Comparison of ENCODE assay signal across 17 cellular contexts in the genomic region with DNA sequence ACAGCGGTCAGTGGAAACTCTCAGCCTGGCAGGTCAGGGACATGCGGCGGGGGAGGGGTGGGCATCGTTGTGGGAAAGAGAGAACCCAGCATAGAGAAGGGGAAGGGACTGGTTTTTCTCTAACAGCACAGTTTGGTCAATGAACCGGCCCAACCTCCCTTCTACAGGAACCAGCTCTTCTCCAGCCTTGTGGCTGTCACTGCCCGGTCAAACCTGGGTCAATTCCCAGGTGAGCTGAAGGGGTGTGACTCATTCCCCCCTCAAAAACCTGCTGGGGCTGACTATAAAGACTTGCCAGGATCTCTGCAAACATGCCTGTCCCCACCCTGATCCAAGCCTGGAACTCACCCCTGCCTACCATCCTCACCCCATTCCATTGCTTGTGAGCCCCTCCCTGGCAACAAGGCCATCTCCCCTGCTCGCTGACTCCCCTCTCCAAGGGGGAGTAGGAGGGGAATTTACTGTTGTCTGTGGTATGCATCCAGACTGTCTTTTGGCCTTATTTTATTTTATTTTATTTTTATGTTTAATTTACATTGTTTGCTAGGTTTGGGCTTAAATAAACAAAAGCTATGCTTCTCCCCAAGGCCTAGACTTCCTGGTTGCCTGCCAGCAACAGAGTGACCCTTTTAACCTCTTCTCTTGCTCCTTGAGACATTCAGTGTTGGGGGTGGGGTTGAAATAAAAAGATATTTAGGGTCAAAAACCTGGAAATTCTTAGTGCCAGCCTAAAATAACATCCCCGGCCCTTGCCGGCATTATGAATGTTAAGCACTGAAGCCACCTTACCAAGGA. TPM values are rescaled to one million over a fixed set of nuclear protein-coding genes. Genes with fewer than 3 reads are reported as not detected.
DNase-seq lines count a peak whose midpoint lies in the region; ATAC-seq and TF ChIP-seq lines count a peak whose summit lies in the region.
"Had no signal": no experiment of that assay in that cellular context is flagged by ENCODE, and none has a peak within 500 bp of the region (broad histone marks: within the 10 kb centered on the region; RNA-seq: fewer than 3 reads in every experiment).

No MANE protein-coding gene starts in this region.

- H3K4ac ChIP-seq in mesendoderm (ENCODE audit: low read depth, low read length), result no peak overlapping the region

- DNase-seq in SIG-M5 treated with dmso at 0.1 percent for 504 hours (lab: John Stamatoyannopoulos, UW; ENCODE audit: unreplicated experiment), result peak; percentile 55
- no peak for DNase-seq in SIG-M5 (lab: John Stamatoyannopoulos, UW)
- DNase-seq in dorsolateral prefrontal cortex, result no peak
- DNase-seq in mesendoderm, result no peak
- no peak for DNase-seq in upper lobe of right lung
- DNase-seq in medulla oblongata (ENCODE audit: extremely low spot score), result no peak
- DNase-seq in activated naive CD4-positive, alpha-beta T cell treated with anti-CD3 and anti-CD28 coated beads, Interleukin-2, amount 50 U/mL, for 16 hours, result no peak
- DNase-seq: activated naive CD4-positive, alpha-beta T cell treated with anti-CD3 and anti-CD28 coated beads for 36 hours; glutamatergic neuron; kidney glomerular epithelial cell; MV-4-11; naive thymus-derived CD4-positive, alpha-beta T cell; NK-92 treated with Interleukin-12 subunit alpha and Interleukin-12 subunit beta, amount 100 ng/mL, for 24 hours; SHP77; stimulated activated CD4-positive, alpha-beta T cell treated with anti-CD3 and anti-CD28 coated beads, Interleukin-4, amount 100 ng/mL, for 4 hours had no signal

- H3K4me3 ChIP-seq in dorsolateral prefrontal cortex (no peak overlapping the region), mesendoderm (ENCODE audit: low read length) (no peak overlapping the region), upper lobe of right lung (no peak overlapping the region)

- no peak overlapping the region for H2BK5ac ChIP-seq in mesendoderm (ENCODE audit: low read length)

- H2BK120ac ChIP-seq in mesendoderm (ENCODE audit: low read depth, low read length), result no peak overlapping the region

- H3K4me1 ChIP-seq in mesendoderm (ENCODE audit: control insufficient read depth, low read depth, low read length), result no peaks in the 10 kb centered on the region
- peaks cover 27% of the 10 kb centered on the region for H3K4me1 ChIP-seq in upper lobe of right lung

- H3K27me3 ChIP-seq in dorsolateral prefrontal cortex (peaks cover 0 to 80% (median 15%) of the 10 kb centered on the region in 45 donors), mesendoderm (ENCODE audit: insufficient read depth, low read length, poor library complexity) (no peaks in the 10 kb centered on the region), upper lobe of right lung (no peaks in the 10 kb centered on the region)

- no peaks in the 10 kb centered on the region for H3K79me1 ChIP-seq in mesendoderm (ENCODE audit: low read length)

- peak overlapping the region; percentile 25 for H3K56ac ChIP-seq in mesendoderm (ENCODE audit: low read length)

- no peak overlapping the region for H4K5ac ChIP-seq in mesendoderm (ENCODE audit: low read length)

- no peak overlapping the region for H3K23ac ChIP-seq in mesendoderm (ENCODE audit: low read length)

- no peaks in the 10 kb centered on the region for H3K9me3 ChIP-seq in upper lobe of right lung

- H2AK5ac ChIP-seq in mesendoderm (ENCODE audit: low read length), result no peak overlapping the region

- WGBS in mesendoderm (ENCODE audit: extremely low coverage, insufficient coverage, low lambda C conversion rate), result no CpG with 5 or more reads among the region's 9 CpGs

- no peak overlapping the region for H4K8ac ChIP-seq in mesendoderm (ENCODE audit: low read depth, low read length)

- H3K27ac ChIP-seq in dorsolateral prefrontal cortex, result peak overlapping the region in 39 of 59 donors; percentile 1 to 91 (median 52)
- no peak overlapping the region for H3K27ac ChIP-seq in mesendoderm (ENCODE audit: low read depth, low read length)
- no peak overlapping the region for H3K27ac ChIP-seq in upper lobe of right lung

- intact Hi-C loops in dorsolateral prefrontal cortex (cut with DNase I) (no loop called here), upper lobe of right lung (cut with DNase I) (no loop called here)

- H3K18ac ChIP-seq in mesendoderm (ENCODE audit: low read length), result no peak overlapping the region

- no peak overlapping the region for H3K9ac ChIP-seq in mesendoderm (ENCODE audit: low read length)

- TF ChIP-seq CTCF in dorsolateral prefrontal cortex (IDR thresholded peaks at IDR 0.05 in 54 of 56, conservative IDR thresholded peaks at IDR 0.05 in 2 of 56; ENCODE audit: low read depth in 1 of 56, partially characterized antibody in 56 of 56) (no peak), upper lobe of right lung (IDR thresholded peaks at IDR 0.05) (no peak)

- no peaks in the 10 kb centered on the region for H3K79me2 ChIP-seq in mesendoderm (ENCODE audit: control insufficient read depth, insufficient read depth, low read length)

- no peak overlapping the region for H3K4me2 ChIP-seq in mesendoderm (ENCODE audit: low read length)

- H2BK15ac ChIP-seq in mesendoderm (replicated peaks; ENCODE audit: low read depth), result no peak overlapping the region

- ATAC-seq in upper lobe of right lung (peak; percentile 60), HG02763 (IDR thresholded peaks at IDR 0.05; ENCODE audit: unreplicated experiment) (no peak)
- ATAC-seq: naive thymus-derived CD4-positive, alpha-beta T cell had no signal

- H3K36me3 ChIP-seq in mesendoderm (ENCODE audit: control insufficient read depth, insufficient read depth, low read length), result no peaks in the 10 kb centered on the region
- no peaks in the 10 kb centered on the region for H3K36me3 ChIP-seq in upper lobe of right lung

RNA-seq across cellular contexts. Expression of a gene that starts 49.6 kb away (rescaled TPM):
- total RNA-seq in dorsolateral prefrontal cortex (100 to 1,000 TPM in 104 of 120 experiments, 10 to 100 TPM in 16; 72.2 to 218 (median 129) TPM), upper lobe of right lung (317 TPM)
- 17.0 TPM for polyA plus RNA-seq in mesendoderm (2013, experiment 1 of 2)
- polyA plus RNA-seq in mesendoderm (2013, experiment 2 of 2), result 17.4 TPM

RNA-seq across cellular contexts. Expression of a gene that starts 51.6 kb away (rescaled TPM):
- 1 to 10 TPM in 1 of 120 experiments, under 1 TPM in 27, not detected in 92; 0.25 to 1.3 (median 0.47) TPM for total RNA-seq in dorsolateral prefrontal cortex
- not detected for polyA plus RNA-seq in mesendoderm (2013, experiment 1 of 2)
- polyA plus RNA-seq in mesendoderm (2013, experiment 2 of 2), result not detected
- not detected for total RNA-seq in upper lobe of right lung
- total RNA-seq: A172; activated naive CD4-positive, alpha-beta T cell treated with anti-CD3 and anti-CD28 coated beads for 36 hours; naive thymus-derived CD4-positive, alpha-beta T cell had no signal

Comparison
In these comparisons a context has a peak if more than half of its experiments do, and no peak if none do; other contexts are left out.
1. H3K27ac ChIP-seq: peak in dorsolateral prefrontal cortex (39 of 59); none in mesendoderm (single experiment) and upper lobe of right lung (single experiment).